19 cellular contexts compared by ENCODE assay signal in the genomic region with DNA sequence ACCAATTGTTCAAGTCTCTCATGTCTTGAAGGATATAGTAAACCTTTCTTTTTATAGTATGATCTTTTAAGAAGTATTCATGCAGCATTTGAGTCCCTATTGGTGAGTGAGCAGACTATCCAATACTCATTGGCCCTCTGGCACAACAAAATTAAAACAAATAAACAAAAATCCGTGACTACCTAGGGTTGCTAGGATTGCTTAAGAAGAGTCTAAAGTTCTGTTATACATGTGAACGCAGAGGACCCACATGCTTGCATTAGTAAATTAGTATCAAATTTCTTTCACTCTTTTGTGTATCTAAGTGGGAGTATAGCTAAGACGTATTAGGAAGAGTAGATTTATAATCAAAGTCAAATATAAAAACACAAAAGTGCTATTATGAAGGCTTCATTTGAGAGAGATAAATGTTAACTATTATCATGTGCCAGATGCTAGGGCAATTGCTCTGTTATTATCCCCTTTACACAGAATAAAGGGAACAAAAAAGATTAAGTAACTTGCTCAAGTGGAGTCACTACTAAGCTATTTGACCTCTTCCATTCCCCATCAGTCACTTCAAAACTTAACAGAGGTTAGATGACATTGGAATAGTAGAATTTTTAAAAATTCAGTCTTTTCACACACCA. TPM values are rescaled to one million over a fixed set of nuclear protein-coding genes. Genes with fewer than 3 reads are reported as not detected.
A peak's percentile ranks its signal among the peaks of the same experiment; 100 is the strongest.
DNase-seq lines count a peak whose midpoint lies in the region; TF ChIP-seq lines count a peak whose summit lies in the region.
"Had no signal": no experiment of that assay in that cellular context is flagged by ENCODE, and none has a peak within 500 bp of the region (broad histone marks: within the 10 kb centered on the region; RNA-seq: fewer than 3 reads in every experiment).

No MANE protein-coding gene starts in this region.

- no peaks in the 10 kb centered on the region for H3K27me3 ChIP-seq in AG04450 (ENCODE audit: control insufficient read depth, insufficient read depth, low read length)
- H3K27me3 ChIP-seq: MG63 had no signal

- POLR2A ChIA-PET in AG04450 (lab: Yijun Ruan, JAX), result no interaction called here

- TF ChIP-seq CTCF in AG04450 (IDR thresholded peaks at IDR 0.05; ENCODE audit: low read depth, low read length), result no peak

- intact Hi-C loops in posterior vena cava (cut with DNase I), result no loop called here

- no peak overlapping the region for H3K4me3 ChIP-seq in AG04450 (ENCODE audit: low read depth, low read length)
- H3K4me3 ChIP-seq: A549, GM12878, GM23338, MG63 had no signal

- H3K9me3 ChIP-seq in AG04450 (ENCODE audit: control insufficient read depth, insufficient read depth, low read length), result no peaks in the 10 kb centered on the region
- H3K9me3 ChIP-seq: A549, MG63 had no signal

- DNase-seq in AG04450 (ENCODE audit: low read depth, low spot score) (peak; percentile 2), NCI-H1436 (lab: John Stamatoyannopoulos, UW) (peak; percentile 51), NCI-H69 (lab: John Stamatoyannopoulos, UW) (peak; percentile 83), iris pigment epithelial cell (ENCODE audit: low read depth) (peak; percentile 49), posterior vena cava (ENCODE audit: low spot score) (no peak), cortex of kidney (lab: John Stamatoyannopoulos, UW) (no peak)
- DNase-seq in activated CD4-positive, alpha-beta T cell treated with anti-CD3 and anti-CD28 coated beads, Interleukin-2, amount 50 U/mL, for 1 hour, result no peak
- DNase-seq: C1 segment of cervical spinal cord, DND-41, GDM1, Karpas-422, MG63, NCI-H1092, NCI-H2081, NCI-H345, NCI-H526 had no signal

- H3K27ac ChIP-seq in AG04450 (ENCODE audit: low read depth, low read length), result no peak overlapping the region
- H3K27ac ChIP-seq: A549 had no signal

- CTCF ChIA-PET in AG04450 (lab: Charles Lee), result interaction anchor here (1.1 kb wide), 1 partner anchor 66 kb away, joined by 4 read pairs; a partner anchor contains a TSS

RNA-seq across cellular contexts. Expression of a gene that starts 29.2 kb away (rescaled TPM):
- polyA plus RNA-seq in AG04450 (2011; rRNA removed), result 16.2 and 24.3 TPM in 2 replicates
- 9.8 and 20.6 TPM in 2 replicates for polyA minus RNA-seq in AG04450 (2011; rRNA and poly(A)+ RNA removed)
- total RNA-seq in posterior vena cava, result 10 to 100 TPM; 17.9 to 25.8 TPM

Comparison
In these comparisons a context has a peak if more than half of its experiments do, and no peak if none do; other contexts are left out.
1. DNase-seq: peak in AG04450 (single experiment), NCI-H1436 (single experiment), NCI-H69 (single experiment) and iris pigment epithelial cell (single experiment); none in posterior vena cava (single experiment), cortex of kidney (single experiment) and activated CD4-positive, alpha-beta T cell treated with anti-CD3 and anti-CD28 coated beads, Interleukin-2, amount 50 U/mL, for 1 hour (single experiment).